In the genomic region with DNA sequence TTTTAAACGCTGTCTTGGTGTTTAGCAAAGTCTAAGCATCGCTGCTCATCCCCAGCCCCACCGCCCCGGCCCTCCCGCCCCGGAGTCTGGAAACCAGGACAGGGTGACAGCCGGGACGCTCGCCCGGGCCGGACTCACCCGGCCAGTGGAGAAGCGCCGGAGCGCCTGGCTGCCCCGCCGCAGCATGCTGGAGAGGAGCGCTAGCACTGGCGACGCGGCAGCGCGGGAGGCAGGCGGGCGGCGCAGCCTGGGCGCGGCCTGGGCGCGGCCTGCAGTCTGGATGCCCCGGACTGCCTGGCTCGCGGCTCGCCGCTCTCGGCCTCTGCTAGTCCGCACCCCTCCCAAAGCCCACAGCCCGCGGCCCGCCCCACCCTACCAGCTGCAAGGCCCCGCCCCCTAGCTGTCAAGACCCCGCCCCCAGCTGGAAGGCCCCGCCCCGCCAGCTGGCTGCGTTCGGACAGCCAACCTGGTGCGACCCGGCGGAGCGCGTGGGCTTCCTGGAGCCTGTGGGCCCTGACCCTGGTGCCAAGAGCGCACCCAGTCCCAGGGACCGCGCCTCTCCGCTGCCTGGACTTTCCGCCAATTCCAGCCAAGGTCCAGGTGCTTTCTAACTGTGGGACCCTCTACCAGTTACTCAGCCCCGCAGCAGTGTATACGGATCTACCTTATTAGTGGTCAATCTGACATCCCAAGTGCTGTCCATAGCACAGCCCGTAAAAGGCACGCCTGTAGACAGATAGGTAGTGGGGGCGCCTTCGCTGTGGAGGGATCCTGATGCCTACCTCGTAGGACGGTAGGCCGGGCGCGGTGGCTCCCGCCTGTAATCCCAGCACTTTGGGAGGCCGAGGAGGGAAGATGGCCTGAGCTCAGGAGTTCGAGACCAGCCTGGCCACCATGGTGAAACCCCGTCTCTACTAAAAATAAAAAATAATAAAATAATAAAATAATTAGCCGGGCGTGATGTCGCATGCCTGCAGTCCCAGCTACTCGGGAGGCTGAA, we compare ENCODE assay signal across 8 cellular contexts. TPM values are rescaled to one million over a fixed set of nuclear protein-coding genes. Genes with fewer than 3 reads are reported as not detected.
DNase-seq lines count a peak whose midpoint lies in the region; ATAC-seq and TF ChIP-seq lines count a peak whose summit lies in the region.

A gene (minus strand): TSS at position 208 of the 1,000 bp plus-strand sequence. CDS start 22 bp downstream, at position 186.

- no peak within 1 kb of the TSS for H3K27ac ChIP-seq in neutrophil
- H3K27ac ChIP-seq in tibial artery: peak within 1 kb of the TSS; percentile 65 to 76

- DNase-seq in NCI-H1436 (lab: John Stamatoyannopoulos, UW): peak; percentile 28
- DNase-seq in NCI-H1436 treated with DMSO at 0.1 percent for 48 hours (lab: John Stamatoyannopoulos, UW): no peak
- DNase-seq in activated naive CD4-positive, alpha-beta T cell treated with anti-CD3 and anti-CD28 coated beads, Interleukin-2, amount 50 U/mL, for 16 hours: peak; percentile 45
- peak; percentile 74 for DNase-seq in germinal center (ENCODE audit: low spot score)
- peak; percentile 79 to 93 for DNase-seq in tibial artery

- intact Hi-C loops in tibial artery (cut with DNase I; ENCODE audit: low total_unique reads): no loop called here

- H3K27me3 ChIP-seq in neutrophil (peaks cover 41% of the 10 kb centered on the region), tibial artery (no peaks in the 10 kb centered on the region)

- H3K4me1 ChIP-seq in neutrophil (ENCODE audit: control insufficient read depth in 1 of 2, insufficient read depth in 1 of 2, low read depth in 1 of 2, low read length in 1 of 2) (peaks cover 7 to 14% of the 10 kb centered on the region in 2 experiments), tibial artery (peaks cover 0 to 21% (median 7%) of the 10 kb centered on the region in 4 donors)

- H3K9me3 ChIP-seq in neutrophil: no peaks in the 10 kb centered on the region
- no peaks in the 10 kb centered on the region for H3K9me3 ChIP-seq in tibial artery

- H3K36me3 ChIP-seq in neutrophil (no peaks in the 10 kb centered on the region), tibial artery (no peaks in the 10 kb centered on the region)

- peak; percentile 81 for ATAC-seq in HG02981 (IDR thresholded peaks at IDR 0.05; ENCODE audit: unreplicated experiment)

- H3K4me3 ChIP-seq in neutrophil (ENCODE audit: low read depth in 1 of 2, low read length in 1 of 2): peak within 1 kb of the TSS; percentile 46 to 59
- H3K4me3 ChIP-seq in tibial artery: peak within 1 kb of the TSS; percentile 60 to 84

- TF ChIP-seq CTCF in neutrophil (IDR thresholded peaks at IDR 0.05) (no peak), tibial artery (IDR thresholded peaks at IDR 0.05) (no peak)

TF ChIP-seq in PFSK-1, 5 proteins besides CTCF, POLR2A, EP300 and RAD21:
- TF ChIP-seq SIN3A (IDR thresholded peaks at IDR 0.05; ENCODE audit: borderline replicate concordance, insufficient read depth, low read length) (no peak), FOXP2 (optimal IDR thresholded peaks at IDR 0.05; ENCODE audit: borderline replicate concordance, extremely low read depth, extremely low read length, insufficient read depth) (peak; percentile 80)
- TF ChIP-seq, protein P1, sequence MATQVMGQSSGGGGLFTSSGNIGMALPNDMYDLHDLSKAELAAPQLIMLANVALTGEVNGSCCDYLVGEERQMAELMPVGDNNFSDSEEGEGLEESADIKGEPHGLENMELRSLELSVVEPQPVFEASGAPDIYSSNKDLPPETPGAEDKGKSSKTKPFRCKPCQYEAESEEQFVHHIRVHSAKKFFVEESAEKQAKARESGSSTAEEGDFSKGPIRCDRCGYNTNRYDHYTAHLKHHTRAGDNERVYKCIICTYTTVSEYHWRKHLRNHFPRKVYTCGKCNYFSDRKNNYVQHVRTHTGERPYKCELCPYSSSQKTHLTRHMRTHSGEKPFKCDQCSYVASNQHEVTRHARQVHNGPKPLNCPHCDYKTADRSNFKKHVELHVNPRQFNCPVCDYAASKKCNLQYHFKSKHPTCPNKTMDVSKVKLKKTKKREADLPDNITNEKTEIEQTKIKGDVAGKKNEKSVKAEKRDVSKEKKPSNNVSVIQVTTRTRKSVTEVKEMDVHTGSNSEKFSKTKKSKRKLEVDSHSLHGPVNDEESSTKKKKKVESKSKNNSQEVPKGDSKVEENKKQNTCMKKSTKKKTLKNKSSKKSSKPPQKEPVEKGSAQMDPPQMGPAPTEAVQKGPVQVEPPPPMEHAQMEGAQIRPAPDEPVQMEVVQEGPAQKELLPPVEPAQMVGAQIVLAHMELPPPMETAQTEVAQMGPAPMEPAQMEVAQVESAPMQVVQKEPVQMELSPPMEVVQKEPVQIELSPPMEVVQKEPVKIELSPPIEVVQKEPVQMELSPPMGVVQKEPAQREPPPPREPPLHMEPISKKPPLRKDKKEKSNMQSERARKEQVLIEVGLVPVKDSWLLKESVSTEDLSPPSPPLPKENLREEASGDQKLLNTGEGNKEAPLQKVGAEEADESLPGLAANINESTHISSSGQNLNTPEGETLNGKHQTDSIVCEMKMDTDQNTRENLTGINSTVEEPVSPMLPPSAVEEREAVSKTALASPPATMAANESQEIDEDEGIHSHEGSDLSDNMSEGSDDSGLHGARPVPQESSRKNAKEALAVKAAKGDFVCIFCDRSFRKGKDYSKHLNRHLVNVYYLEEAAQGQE (IDR thresholded peaks at IDR 0.05; ENCODE audit: insufficient read depth in 1 of 2, low read depth in 2 of 2, low read length in 2 of 2): 0 out of 4 replicates have a peak, but pooled peaks of 1 of the 2 experiments have one; percentile 29

RNA-seq across cellular contexts. Expression of the gene that starts here (rescaled TPM):
- polyA plus RNA-seq in PFSK-1 (2012; ENCODE audit: insufficient read length, low read depth): 19.5 TPM
